13 cellular contexts compared by ENCODE assay signal in genomic region chr10:11298116-11298515, GRCh38.
A peak's percentile ranks its signal among the peaks of the same experiment; 100 is the strongest.
DNase-seq lines count a peak whose midpoint lies in the region; ATAC-seq and TF ChIP-seq lines count a peak whose summit lies in the region.
"Had no signal": no experiment of that assay in that cellular context is flagged by ENCODE, and none has a peak within 500 bp of the region (broad histone marks: within the 10 kb centered on the region; RNA-seq: fewer than 3 reads in every experiment).

No MANE protein-coding gene starts in this region.

- H3K4me3 ChIP-seq in vagina, result no peak overlapping the region
- H3K4me3 ChIP-seq: ascending aorta had no signal

- no peak for TF ChIP-seq POLR2A in vagina (IDR thresholded peaks at IDR 0.05)

- ATAC-seq in stimulated activated naive CD8-positive, alpha-beta T cell treated with anti-CD3 and anti-CD28 coated beads, Interleukin-15, amount 100 ng/mL, for 72 hours, result no peak
- ATAC-seq in HG02840 (IDR thresholded peaks at IDR 0.05; ENCODE audit: low FRiP score, unreplicated experiment) (no peak), GM18519 (IDR thresholded peaks at IDR 0.05; ENCODE audit: low FRiP score, unreplicated experiment) (no peak)

- intact Hi-C loops in activated T-helper 1 cell treated with anti-CD3 and anti-CD28 coated beads, Interleukin-12 subunit alpha, Interleukin-12 subunit beta, Interleukin-2, Interleukin-4 antibody, amounts not matched to agents 30 ng/mL and 10 ng/mL and 1 ng/mL, durations not matched to agents 14 hours and 24 hours and 36 hours (cut with micrococcal nuclease), result no loop called here
- intact Hi-C loops in vagina (cut with DNase I), result no loop called here

- no peaks in the 10 kb centered on the region for H3K27me3 Mint-ChIP-seq in stimulated activated naive CD8-positive, alpha-beta T cell treated with anti-CD3 and anti-CD28 coated beads, Interleukin-15, Interleukin-2, amounts not matched to agents 100 ng/mL and 50 ng/mL, for 24 hours
- no peaks in the 10 kb centered on the region for H3K27me3 Mint-ChIP-seq in stimulated activated naive CD8-positive, alpha-beta T cell treated with anti-CD3 and anti-CD28 coated beads, Interleukin-15, amount 100 ng/mL, for 72 hours
- no peaks in the 10 kb centered on the region for H3K27me3 Mint-ChIP-seq in activated T-helper 1 cell treated with anti-CD3 and anti-CD28 coated beads, Interleukin-12 subunit alpha, Interleukin-12 subunit beta, Interleukin-2, Interleukin-4 antibody, amounts not matched to agents 30 ng/mL and 10 ng/mL and 1 ng/mL, durations not matched to agents 14 hours and 24 hours and 36 hours (ENCODE audit: insufficient read depth)
- H3K27me3 Mint-ChIP-seq in immature natural killer cell (ENCODE audit: low read depth in 3 of 3), result peaks cover 11 to 51% (median 48%) of the 10 kb centered on the region in 3 donors

- H3K27me3 ChIP-seq in vagina, result no peaks in the 10 kb centered on the region
- H3K27me3 ChIP-seq: ascending aorta had no signal

- H3K9me3 ChIP-seq in vagina, result no peaks in the 10 kb centered on the region
- H3K9me3 ChIP-seq: ascending aorta had no signal

- no peak overlapping the region for H3K27ac ChIP-seq in vagina
- H3K27ac ChIP-seq: ascending aorta had no signal

- peak overlapping the region; percentile 62 for H3K27ac Mint-ChIP-seq in stimulated activated naive CD8-positive, alpha-beta T cell treated with anti-CD3 and anti-CD28 coated beads, Interleukin-15, Interleukin-2, amounts not matched to agents 100 ng/mL and 50 ng/mL, for 24 hours
- peak overlapping the region in 1 of 2 donors; percentile 59 for H3K27ac Mint-ChIP-seq in stimulated activated naive CD8-positive, alpha-beta T cell treated with anti-CD3 and anti-CD28 coated beads, Interleukin-15, amount 100 ng/mL, for 72 hours
- peak overlapping the region; percentile 55 for H3K27ac Mint-ChIP-seq in activated T-helper 1 cell treated with anti-CD3 and anti-CD28 coated beads, Interleukin-12 subunit alpha, Interleukin-12 subunit beta, Interleukin-2, Interleukin-4 antibody, amounts not matched to agents 30 ng/mL and 10 ng/mL and 1 ng/mL, durations not matched to agents 14 hours and 24 hours and 36 hours
- peak overlapping the region; percentile 23 to 85 (median 70) for H3K27ac Mint-ChIP-seq in immature natural killer cell
- H3K27ac Mint-ChIP-seq: HFFc6, nephron had no signal

- TF ChIP-seq CTCF in vagina (IDR thresholded peaks at IDR 0.05), result no peak

- no peak overlapping the region for H3K4me3 Mint-ChIP-seq in stimulated activated naive CD8-positive, alpha-beta T cell treated with anti-CD3 and anti-CD28 coated beads, Interleukin-15, Interleukin-2, amounts not matched to agents 100 ng/mL and 50 ng/mL, for 24 hours
- H3K4me3 Mint-ChIP-seq in stimulated activated naive CD8-positive, alpha-beta T cell treated with anti-CD3 and anti-CD28 coated beads, Interleukin-15, amount 100 ng/mL, for 72 hours, result no peak overlapping the region
- H3K4me3 Mint-ChIP-seq in activated T-helper 1 cell treated with anti-CD3 and anti-CD28 coated beads, Interleukin-12 subunit alpha, Interleukin-12 subunit beta, Interleukin-2, Interleukin-4 antibody, amounts not matched to agents 30 ng/mL and 10 ng/mL and 1 ng/mL, durations not matched to agents 14 hours and 24 hours and 36 hours, result no peak overlapping the region
- H3K4me3 Mint-ChIP-seq in immature natural killer cell, result peak overlapping the region in 1 of 5 donors; percentile 28
- H3K4me3 Mint-ChIP-seq: HFFc6, nephron had no signal

- peaks cover 25% of the 10 kb centered on the region for H3K4me1 Mint-ChIP-seq in stimulated activated naive CD8-positive, alpha-beta T cell treated with anti-CD3 and anti-CD28 coated beads, Interleukin-15, Interleukin-2, amounts not matched to agents 100 ng/mL and 50 ng/mL, for 24 hours (ENCODE audit: low read depth)
- H3K4me1 Mint-ChIP-seq in stimulated activated naive CD8-positive, alpha-beta T cell treated with anti-CD3 and anti-CD28 coated beads, Interleukin-15, amount 100 ng/mL, for 72 hours, result peaks cover 51% of the 10 kb centered on the region
- H3K4me1 Mint-ChIP-seq in activated T-helper 1 cell treated with anti-CD3 and anti-CD28 coated beads, Interleukin-12 subunit alpha, Interleukin-12 subunit beta, Interleukin-2, Interleukin-4 antibody, amounts not matched to agents 30 ng/mL and 10 ng/mL and 1 ng/mL, durations not matched to agents 14 hours and 24 hours and 36 hours (ENCODE audit: low read depth), result peaks cover 11% of the 10 kb centered on the region
- H3K4me1 Mint-ChIP-seq in immature natural killer cell, result peaks cover 53 to 90% of the 10 kb centered on the region in 2 donors

- H3K9me3 Mint-ChIP-seq in stimulated activated naive CD8-positive, alpha-beta T cell treated with anti-CD3 and anti-CD28 coated beads, Interleukin-15, Interleukin-2, amounts not matched to agents 100 ng/mL and 50 ng/mL, for 24 hours, result peaks cover under 1% of the 10 kb centered on the region
- peaks cover 0 to 15% of the 10 kb centered on the region in 2 donors for H3K9me3 Mint-ChIP-seq in stimulated activated naive CD8-positive, alpha-beta T cell treated with anti-CD3 and anti-CD28 coated beads, Interleukin-15, amount 100 ng/mL, for 72 hours
- no peaks in the 10 kb centered on the region for H3K9me3 Mint-ChIP-seq in activated T-helper 1 cell treated with anti-CD3 and anti-CD28 coated beads, Interleukin-12 subunit alpha, Interleukin-12 subunit beta, Interleukin-2, Interleukin-4 antibody, amounts not matched to agents 30 ng/mL and 10 ng/mL and 1 ng/mL, durations not matched to agents 14 hours and 24 hours and 36 hours
- no peaks in the 10 kb centered on the region for H3K9me3 Mint-ChIP-seq in immature natural killer cell

- no peaks in the 10 kb centered on the region for H3K4me1 ChIP-seq in vagina
- H3K4me1 ChIP-seq: ascending aorta had no signal

- no peak for DNase-seq in stimulated activated naive CD8-positive, alpha-beta T cell treated with anti-CD3 and anti-CD28 coated beads, Interleukin-15, amount 100 ng/mL, for 72 hours
- no peak for DNase-seq in activated T-helper 1 cell treated with anti-CD3 and anti-CD28 coated beads, Interleukin-12 subunit alpha, Interleukin-12 subunit beta, Interleukin-2, Interleukin-4 antibody, amounts not matched to agents 30 ng/mL and 10 ng/mL and 1 ng/mL, durations not matched to agents 14 hours and 24 hours and 36 hours (ENCODE audit: low spot score)
- DNase-seq in immature natural killer cell (no peak), vagina (ENCODE audit: extremely low spot score in 2 of 2) (peak; percentile 52 to 78), NCI-H1417 treated with DMSO at 0.1 percent for 48 hours (lab: John Stamatoyannopoulos, UW) (no peak)
- DNase-seq: effector CD4-positive, alpha-beta T cell; HFFc6; T-helper 9 cell had no signal

- H3K36me3 Mint-ChIP-seq in stimulated activated naive CD8-positive, alpha-beta T cell treated with anti-CD3 and anti-CD28 coated beads, Interleukin-15, Interleukin-2, amounts not matched to agents 100 ng/mL and 50 ng/mL, for 24 hours (ENCODE audit: low read depth), result peaks cover 89% of the 10 kb centered on the region
- H3K36me3 Mint-ChIP-seq in activated T-helper 1 cell treated with anti-CD3 and anti-CD28 coated beads, Interleukin-12 subunit alpha, Interleukin-12 subunit beta, Interleukin-2, Interleukin-4 antibody, amounts not matched to agents 30 ng/mL and 10 ng/mL and 1 ng/mL, durations not matched to agents 14 hours and 24 hours and 36 hours (ENCODE audit: low read depth), result peaks cover 72% of the 10 kb centered on the region
- peaks cover 22 to 65% (median 57%) of the 10 kb centered on the region in 3 donors for H3K36me3 Mint-ChIP-seq in immature natural killer cell

- peaks cover 0 to 4% of the 10 kb centered on the region in 2 donors for H3K36me3 ChIP-seq in vagina

Comparison
In these comparisons a context has a peak if more than half of its experiments do, and no peak if none do; other contexts are left out.
1. DNase-seq: peak in vagina (2 of 2); none in stimulated activated naive CD8-positive, alpha-beta T cell treated with anti-CD3 and anti-CD28 coated beads, Interleukin-15, amount 100 ng/mL, for 72 hours (0 of 2), activated T-helper 1 cell treated with anti-CD3 and anti-CD28 coated beads, Interleukin-12 subunit alpha, Interleukin-12 subunit beta, Interleukin-2, Interleukin-4 antibody, amounts not matched to agents 30 ng/mL and 10 ng/mL and 1 ng/mL, durations not matched to agents 14 hours and 24 hours and 36 hours (single experiment), immature natural killer cell (0 of 3) and NCI-H1417 treated with DMSO at 0.1 percent for 48 hours (single experiment).